In genomic region chr21:24450119-24450518, GRCh38 we compare ENCODE assay signal across 23 cellular contexts.
"Had no signal": no experiment of that assay in that cellular context is flagged by ENCODE, and none has a peak within 500 bp of the region (broad histone marks: within the 10 kb centered on the region; RNA-seq: fewer than 3 reads in every experiment).

No MANE protein-coding gene starts in this region.

- H3K4me1 ChIP-seq: esophagus squamous epithelium, gastrocnemius medialis, heart right ventricle, left lung, lower lobe of right lung had no signal

- DNase-seq: cortex of kidney; effector CD8-positive, alpha-beta T cell; effector memory CD8-positive, alpha-beta T cell; endodermal cell; erythroblast; esophagus squamous epithelium; foreskin fibroblast; foreskin melanocyte; gastrocnemius medialis; glutamatergic neuron; head of caudate nucleus; heart right ventricle; hippocampal formation; left cardiac atrium; left lung; left ventricle myocardium superior; lower lobe of right lung; mesenchymal stem cell; mucosa of descending colon; naive B cell; naive thymus-derived CD8-positive, alpha-beta T cell had no signal

- H3K27ac ChIP-seq: epithelial cell of prostate, esophagus squamous epithelium, gastrocnemius medialis, heart right ventricle, left lung, lower lobe of right lung had no signal

- H3K27me3 ChIP-seq: esophagus squamous epithelium, gastrocnemius medialis, heart right ventricle, left lung had no signal

- ATAC-seq: effector memory CD8-positive, alpha-beta T cell; esophagus mucosa; gastrocnemius medialis; heart right ventricle; left cardiac atrium; left lung; left ventricle myocardium superior; lower lobe of right lung; mucosa of descending colon; naive thymus-derived CD8-positive, alpha-beta T cell had no signal

- H3K36me3 ChIP-seq: esophagus squamous epithelium, gastrocnemius medialis, heart right ventricle, left lung, lower lobe of right lung had no signal

- H3K9me3 ChIP-seq: esophagus squamous epithelium, gastrocnemius medialis, heart right ventricle, left lung, lower lobe of right lung had no signal

- H3K4me3 ChIP-seq: esophagus squamous epithelium, gastrocnemius medialis, heart right ventricle, left lung, lower lobe of right lung, mucosa of descending colon had no signal
